9 cellular contexts compared by ENCODE assay signal in genomic region chr1:226632922-226633351, GRCh38.
DNase-seq lines count a peak whose midpoint lies in the region; ATAC-seq and TF ChIP-seq lines count a peak whose summit lies in the region.
"Had no signal": no experiment of that assay in that cellular context is flagged by ENCODE, and none has a peak within 500 bp of the region (broad histone marks: within the 10 kb centered on the region; RNA-seq: fewer than 3 reads in every experiment).

No MANE protein-coding gene starts in this region.

- DNase-seq in activated T-cell treated with anti-CD3 and anti-CD28 coated beads, Interleukin-2, amount 50 U/mL, for 1 hour, result peak; percentile 29
- no peak for DNase-seq in activated T-cell treated with anti-CD3 and anti-CD28 coated beads for 4 hours
- peak; percentile 54 for DNase-seq in activated T-cell treated with anti-CD3 and anti-CD28 coated beads, Interleukin-2, amount 50 U/mL, for 4 hours
- DNase-seq in left lung, result peak; percentile 32 to 77
- DNase-seq in suprapubic skin (ENCODE audit: low spot score in 2 of 2), result peak; percentile 64 to 75
- DNase-seq in NCI-H524 (lab: John Stamatoyannopoulos, UW), result no peak
- no peak for DNase-seq in LoVo (ENCODE audit: low spot score)
- no peak for DNase-seq in SHP77 treated with DMSO at 0.1 percent for 48 hours (lab: John Stamatoyannopoulos, UW)

- no peaks in the 10 kb centered on the region for H3K9me3 ChIP-seq in left lung
- H3K9me3 ChIP-seq in suprapubic skin, result no peaks in the 10 kb centered on the region

- H3K4me1 ChIP-seq in left lung (peaks cover 0 to 11% of the 10 kb centered on the region in 2 donors), suprapubic skin (peaks cover 48% of the 10 kb centered on the region)

- no peak for TF ChIP-seq POLR2A in suprapubic skin (IDR thresholded peaks at IDR 0.05)

- intact Hi-C loops in left lung (cut with DNase I), result loop anchor here (5.0 kb wide), 1 partner anchor 194 kb away; no protein-coding TSS in a partner anchor

- H3K4me3 ChIP-seq in left lung (no peak overlapping the region), suprapubic skin (no peak overlapping the region)

- no peak for TF ChIP-seq EP300 in suprapubic skin (IDR thresholded peaks at IDR 0.05)

- H3K4me1 Mint-ChIP-seq in activated T-cell treated with anti-CD3 and anti-CD28 coated beads, Interleukin-2, amount 50 U/mL, for 4 hours (ENCODE audit: low read depth), result peaks cover 59% of the 10 kb centered on the region

- no peak overlapping the region for H3K4me3 Mint-ChIP-seq in activated T-cell treated with anti-CD3 and anti-CD28 coated beads, Interleukin-2, amount 50 U/mL, for 4 hours
- H3K4me3 Mint-ChIP-seq: type B pancreatic cell had no signal

- 81% methylated on average over 10 of the region's 10 CpGs for whole genome bisulfite sequencing in suprapubic skin

- H3K27ac ChIP-seq in left lung, result no peak overlapping the region
- H3K27ac ChIP-seq in suprapubic skin, result peak overlapping the region; percentile 47

- no peaks in the 10 kb centered on the region for H3K27me3 Mint-ChIP-seq in activated T-cell treated with anti-CD3 and anti-CD28 coated beads, Interleukin-2, amount 50 U/mL, for 4 hours (ENCODE audit: low read depth)
- H3K27me3 Mint-ChIP-seq: type B pancreatic cell had no signal

- H3K36me3 Mint-ChIP-seq in activated T-cell treated with anti-CD3 and anti-CD28 coated beads, Interleukin-2, amount 50 U/mL, for 4 hours (ENCODE audit: insufficient read depth), result peaks cover 20% of the 10 kb centered on the region

- no peaks in the 10 kb centered on the region for H3K27me3 ChIP-seq in left lung
- H3K27me3 ChIP-seq in suprapubic skin, result no peaks in the 10 kb centered on the region

- no peak for ATAC-seq in activated T-cell treated with anti-CD3 and anti-CD28 coated beads, Interleukin-2, amount 50 U/mL, for 4 hours
- ATAC-seq in left lung, result no peak

- TF ChIP-seq CTCF in left lung (IDR thresholded peaks at IDR 0.05) (no peak), suprapubic skin (IDR thresholded peaks at IDR 0.05) (no peak)

- no peaks in the 10 kb centered on the region for H3K9me3 Mint-ChIP-seq in activated T-cell treated with anti-CD3 and anti-CD28 coated beads, Interleukin-2, amount 50 U/mL, for 4 hours
- H3K9me3 Mint-ChIP-seq: type B pancreatic cell had no signal

- H3K36me3 ChIP-seq in left lung, result peaks cover 0 to 54% of the 10 kb centered on the region in 2 donors
- peaks cover 22% of the 10 kb centered on the region for H3K36me3 ChIP-seq in suprapubic skin

Comparison
In these comparisons a context has a peak if more than half of its experiments do, and no peak if none do; other contexts are left out.
1. DNase-seq: peak in activated T-cell treated with anti-CD3 and anti-CD28 coated beads, Interleukin-2, amount 50 U/mL, for 1 hour (single experiment), activated T-cell treated with anti-CD3 and anti-CD28 coated beads, Interleukin-2, amount 50 U/mL, for 4 hours (single experiment), left lung (2 of 2) and suprapubic skin (2 of 2); none in activated T-cell treated with anti-CD3 and anti-CD28 coated beads for 4 hours (single experiment), NCI-H524 (0 of 2), LoVo (single experiment) and SHP77 treated with DMSO at 0.1 percent for 48 hours (single experiment).